Comparison of ENCODE assay signal across 15 cellular contexts in genomic region chr22:27993201-27993635, GRCh38.
"Had no signal": no experiment of that assay in that cellular context is flagged by ENCODE, and none has a peak within 500 bp of the region (broad histone marks: within the 10 kb centered on the region; RNA-seq: fewer than 3 reads in every experiment).

No MANE protein-coding gene starts in this region.

- H3K27me3 ChIP-seq: vagina had no signal

- H3K9me3 Mint-ChIP-seq: activated T-cell treated with anti-CD3 and anti-CD28 coated beads, Interleukin-2, amount 50 U/mL, for 72 hours; nephron progenitor cell; stimulated activated naive CD8-positive, alpha-beta T cell treated with anti-CD3 and anti-CD28 coated beads, Interleukin-15, Interleukin-2, amounts not matched to agents 100 ng/mL and 50 ng/mL, for 24 hours had no signal

- DNase-seq: activated CD4-positive, alpha-beta T cell treated with anti-CD3 and anti-CD28 coated beads, Interleukin-2, amount 50 U/mL, for 4 hours; activated naive CD4-positive, alpha-beta T cell treated with Interleukin-2 at 50 U/mL for 16 hours; activated T-cell treated with anti-CD3 and anti-CD28 coated beads, Interleukin-2, amount 50 U/mL, for 72 hours; central memory CD4-positive, alpha-beta T cell; dermis blood vessel endothelial cell; erythroblast; hypothalamus; left cardiac atrium; nephron progenitor cell; stimulated activated CD4-positive, alpha-beta T cell treated with anti-CD3 and anti-CD28 coated beads, Interleukin-15, amount 100 ng/mL, for 24 hours; stimulated activated CD4-positive, alpha-beta T cell treated with anti-CD3 and anti-CD28 coated beads, Interleukin-4, amount 100 ng/mL, for 24 hours had no signal

- H3K4me3 ChIP-seq: thoracic aorta, vagina had no signal

- H3K27me3 Mint-ChIP-seq: stimulated activated naive CD8-positive, alpha-beta T cell treated with anti-CD3 and anti-CD28 coated beads, Interleukin-15, Interleukin-2, amounts not matched to agents 100 ng/mL and 50 ng/mL, for 24 hours had no signal

- ATAC-seq: activated CD4-positive, CD25-positive, alpha-beta regulatory T cell treated with anti-CD3 and anti-CD28 coated beads, Interleukin-2, amount 50 U/mL, for 24 hours; activated T-cell treated with anti-CD3 and anti-CD28 coated beads, Interleukin-2, amount 50 U/mL, for 72 hours; left cardiac atrium had no signal

- H3K27ac Mint-ChIP-seq: activated T-cell treated with anti-CD3 and anti-CD28 coated beads, Interleukin-2, amount 50 U/mL, for 72 hours; nephron progenitor cell; stimulated activated naive CD8-positive, alpha-beta T cell treated with anti-CD3 and anti-CD28 coated beads, Interleukin-15, Interleukin-2, amounts not matched to agents 100 ng/mL and 50 ng/mL, for 24 hours had no signal

- H3K4me3 Mint-ChIP-seq: activated T-cell treated with anti-CD3 and anti-CD28 coated beads, Interleukin-2, amount 50 U/mL, for 72 hours; nephron progenitor cell; stimulated activated naive CD8-positive, alpha-beta T cell treated with anti-CD3 and anti-CD28 coated beads, Interleukin-15, Interleukin-2, amounts not matched to agents 100 ng/mL and 50 ng/mL, for 24 hours had no signal
